ENCODE assay signal across 6 cellular contexts in the genomic region with DNA sequence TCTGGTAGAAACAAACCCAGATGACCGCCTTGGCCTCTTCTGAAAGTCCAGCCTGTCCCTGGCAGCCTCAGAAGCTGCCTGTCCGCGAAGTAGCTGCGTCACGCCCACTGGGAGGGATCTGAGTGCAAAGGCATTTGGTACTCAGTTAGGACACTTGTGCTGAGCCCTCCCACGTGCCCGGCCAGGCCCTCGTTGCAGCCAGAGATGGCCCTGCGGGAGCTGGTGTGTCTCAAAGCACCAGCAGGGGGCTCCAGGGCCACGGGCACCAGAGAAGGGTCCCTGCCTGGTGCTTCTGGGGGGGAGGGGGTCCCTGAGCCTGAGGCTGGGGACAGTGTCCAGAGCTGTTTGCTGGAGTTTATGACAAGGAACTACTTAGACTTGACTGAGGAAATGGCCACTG. TPM values are rescaled to one million over a fixed set of nuclear protein-coding genes. Genes with fewer than 3 reads are reported as not detected.
DNase-seq lines count a peak whose midpoint lies in the region; TF ChIP-seq lines count a peak whose summit lies in the region.

No MANE protein-coding gene starts in this region.

- peak; percentile 30 for DNase-seq in NCI-H1694 treated with DMSO at 0.1 percent for 48 hours (lab: John Stamatoyannopoulos, UW)
- DNase-seq in NCI-H1694 (lab: John Stamatoyannopoulos, UW): no peak
- no peak for DNase-seq in epithelial cell of proximal tubule (ENCODE audit: low read depth)
- no peak for DNase-seq in smooth muscle cell (lab: John Stamatoyannopoulos, UW; ENCODE audit: unreplicated experiment)
- DNase-seq in NCI-H146 (lab: John Stamatoyannopoulos, UW): no peak
- no peak for DNase-seq in T-helper 2 cell treated with Interferon-gamma antibody and Interleukin-4, amounts not matched to agents 5 μg/mL and 100 μg/mL, for 36 hours (ENCODE audit: low spot score)

- no peaks in the 10 kb centered on the region for H3K27me3 ChIP-seq in smooth muscle cell (ENCODE audit: low read depth)

- H2AFZ ChIP-seq in smooth muscle cell (ENCODE audit: low read depth): no peak overlapping the region

- peaks cover 99% of the 10 kb centered on the region for H4K20me1 ChIP-seq in smooth muscle cell (ENCODE audit: low read depth)

- H3K36me3 Mint-ChIP-seq in T-helper 2 cell treated with Interferon-gamma antibody and Interleukin-4, amounts not matched to agents 5 μg/mL and 100 μg/mL, for 36 hours (ENCODE audit: low read depth): peaks cover 28% of the 10 kb centered on the region

- peaks cover 39% of the 10 kb centered on the region for H3K79me2 ChIP-seq in smooth muscle cell (ENCODE audit: low read depth)

- H3K9me3 ChIP-seq in smooth muscle cell (replicated peaks; ENCODE audit: low read depth): no peaks in the 10 kb centered on the region

- H3F3A ChIP-seq in smooth muscle cell (ENCODE audit: low read depth): peaks cover 4% of the 10 kb centered on the region

- no peaks in the 10 kb centered on the region for H3K9me3 Mint-ChIP-seq in T-helper 2 cell treated with Interferon-gamma antibody and Interleukin-4, amounts not matched to agents 5 μg/mL and 100 μg/mL, for 36 hours

- no peaks in the 10 kb centered on the region for H3K36me3 ChIP-seq in smooth muscle cell (ENCODE audit: low read depth)

- no peak overlapping the region for H3K4me3 Mint-ChIP-seq in T-helper 2 cell treated with Interferon-gamma antibody and Interleukin-4, amounts not matched to agents 5 μg/mL and 100 μg/mL, for 36 hours

- WGBS in smooth muscle cell (ENCODE audit: low lambda C conversion rate): 52% methylated on average over 10 of the region's 10 CpGs

- H3K27ac Mint-ChIP-seq in T-helper 2 cell treated with Interferon-gamma antibody and Interleukin-4, amounts not matched to agents 5 μg/mL and 100 μg/mL, for 36 hours: no peak overlapping the region

- H3K4me1 Mint-ChIP-seq in T-helper 2 cell treated with Interferon-gamma antibody and Interleukin-4, amounts not matched to agents 5 μg/mL and 100 μg/mL, for 36 hours (ENCODE audit: low read depth): peaks cover 14% of the 10 kb centered on the region

- peaks cover 8% of the 10 kb centered on the region for H3K4me1 ChIP-seq in smooth muscle cell (ENCODE audit: low read depth)

- no peak overlapping the region for H3K4me2 ChIP-seq in smooth muscle cell

- no peak overlapping the region for H3K9ac ChIP-seq in smooth muscle cell (ENCODE audit: low read depth)

- TF ChIP-seq CTCF in epithelial cell of proximal tubule (conservative IDR thresholded peaks at IDR 0.05; ENCODE audit: low read depth, low read length): peak; percentile 59
- TF ChIP-seq CTCF in smooth muscle cell (IDR thresholded peaks at IDR 0.05; ENCODE audit: borderline replicate concordance, insufficient read depth, poor library complexity, severe bottlenecking): peak; percentile 46

- H3K4me3 ChIP-seq in epithelial cell of proximal tubule (ENCODE audit: low read depth, low read length) (no peak overlapping the region), smooth muscle cell (no peak overlapping the region)

- no peak overlapping the region for H3K27ac ChIP-seq in smooth muscle cell (ENCODE audit: low read depth)

- no peaks in the 10 kb centered on the region for H3K27me3 Mint-ChIP-seq in T-helper 2 cell treated with Interferon-gamma antibody and Interleukin-4, amounts not matched to agents 5 μg/mL and 100 μg/mL, for 36 hours (ENCODE audit: low read depth)

RNA-seq across cellular contexts. Expression of a gene that starts 5.8 kb away (rescaled TPM):
- 31.0 and 31.1 TPM in 2 replicates for total RNA-seq in epithelial cell of proximal tubule
- total RNA-seq in smooth muscle cell: 9.0 and 16.3 TPM in 2 replicates
- polyA plus RNA-seq in smooth muscle cell: 21.3 and 28.4 TPM in 2 replicates

RNA-seq across cellular contexts. Expression of a gene that starts 20.9 kb away (rescaled TPM):
- total RNA-seq in epithelial cell of proximal tubule: 55.5 and 68.9 TPM in 2 replicates
- 14.0 and 17.8 TPM in 2 replicates for total RNA-seq in smooth muscle cell
- 56.9 and 58.5 TPM in 2 replicates for polyA plus RNA-seq in smooth muscle cell

RNA-seq across cellular contexts. Expression of a gene that starts 36.1 kb away (rescaled TPM):
- total RNA-seq in epithelial cell of proximal tubule (0.07 and 0.12 TPM in 2 replicates), smooth muscle cell (5.1 TPM in 2 replicates)
- 2.5 and 2.9 TPM in 2 replicates for polyA plus RNA-seq in smooth muscle cell

RNA-seq across cellular contexts. Expression of a gene that starts 38.2 kb away (rescaled TPM):
- total RNA-seq in epithelial cell of proximal tubule: 19.8 and 26.1 TPM in 2 replicates
- total RNA-seq in smooth muscle cell: 10.0 and 10.6 TPM in 2 replicates
- polyA plus RNA-seq in smooth muscle cell: 22.7 and 26.0 TPM in 2 replicates

RNA-seq across cellular contexts. Expression of a gene that starts 44.5 kb away (rescaled TPM):
- total RNA-seq in epithelial cell of proximal tubule (18.8 and 40.6 TPM in 2 replicates), smooth muscle cell (5.1 and 9.5 TPM in 2 replicates)
- polyA plus RNA-seq in smooth muscle cell: 12.8 and 15.7 TPM in 2 replicates
